Comparison of ENCODE assay signal across 8 cellular contexts in the genomic region with DNA sequence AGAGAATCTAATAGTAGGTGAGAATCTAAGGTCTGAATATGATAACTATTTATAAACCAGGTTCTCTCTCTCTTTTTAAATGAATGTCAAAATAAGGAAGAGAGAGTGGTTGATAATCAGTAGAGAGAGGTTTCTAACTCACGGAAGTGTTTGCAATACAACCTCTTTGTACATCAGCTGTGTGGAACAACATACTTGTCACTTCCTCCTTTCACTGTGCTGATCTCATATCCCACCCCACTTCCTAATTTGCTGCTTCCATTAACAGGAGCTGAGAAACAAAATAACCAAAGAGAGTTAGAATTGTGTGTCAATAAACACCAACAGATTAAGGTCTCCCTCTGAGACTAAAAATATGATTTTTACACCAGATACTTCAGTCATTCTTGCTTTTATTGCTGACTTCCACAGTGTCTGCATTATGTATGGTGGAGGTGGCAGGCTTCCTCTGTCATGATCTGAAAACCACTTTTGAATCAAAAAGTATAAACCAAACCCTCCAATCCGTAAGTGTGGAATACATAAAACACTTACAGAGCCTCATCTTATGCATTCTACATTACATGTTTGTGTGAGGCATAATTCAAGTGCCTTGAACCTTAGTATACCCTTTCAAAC. TPM values are rescaled to one million over a fixed set of nuclear protein-coding genes. Genes with fewer than 3 reads are reported as not detected.
DNase-seq lines count a peak whose midpoint lies in the region; ATAC-seq and TF ChIP-seq lines count a peak whose summit lies in the region.

No MANE protein-coding gene starts in this region.

- ATAC-seq in GM18870 (IDR thresholded peaks at IDR 0.05; ENCODE audit: unreplicated experiment) (peak; percentile 86), HG02798 (IDR thresholded peaks at IDR 0.05; ENCODE audit: poor library complexity, unreplicated experiment) (peak; percentile 74)

- H3K36me3 Mint-ChIP-seq in nephron progenitor cell (ENCODE audit: low read depth) = peaks cover 11% of the 10 kb centered on the region

- no peak for TF ChIP-seq CTCF in hepatocyte (IDR thresholded peaks at IDR 0.05; ENCODE audit: poor library complexity)
- no peak for TF ChIP-seq CTCF in nephron progenitor cell (IDR thresholded peaks at IDR 0.05)

- 79% methylated on average over 2 of the region's 2 CpGs for WGBS in hepatocyte (ENCODE audit: low lambda C conversion rate, missing lambda C conversion rate)

- no peak overlapping the region for H3K4me3 ChIP-seq in hepatocyte

- DNase-seq in OCI-M1 (lab: John Stamatoyannopoulos, UW) (peak; percentile 84), hepatocyte (ENCODE audit: low spot score) (no peak), NCI-H187 treated with DMSO at 0.1 percent for 48 hours (lab: John Stamatoyannopoulos, UW) (no peak), NCI-H1105 treated with DMSO at 0.1 percent for 48 hours (lab: John Stamatoyannopoulos, UW) (no peak), nephron progenitor cell (no peak)
- no peak for DNase-seq in NK-92 treated with Interleukin-12 subunit alpha and Interleukin-12 subunit beta, amount 100 ng/mL, for 24 hours (lab: John Stamatoyannopoulos, UW)

- no peaks in the 10 kb centered on the region for H3K9me3 Mint-ChIP-seq in nephron progenitor cell

- peaks cover 3% of the 10 kb centered on the region for H3K27me3 Mint-ChIP-seq in nephron progenitor cell (ENCODE audit: low read depth, poor library complexity)

- peak overlapping the region; percentile 77 for H3K27ac ChIP-seq in hepatocyte

- peaks cover 65% of the 10 kb centered on the region for H3K4me1 Mint-ChIP-seq in nephron progenitor cell

- H3K9me2 ChIP-seq in hepatocyte (replicated peaks; ENCODE audit: insufficient read depth) = no peaks in the 10 kb centered on the region

- H4K20me1 ChIP-seq in hepatocyte (ENCODE audit: insufficient read depth, poor library complexity, severe bottlenecking) = peaks cover 58% of the 10 kb centered on the region

- no peak overlapping the region for H3K27ac Mint-ChIP-seq in nephron progenitor cell

- H3K27me3 ChIP-seq in hepatocyte = no peaks in the 10 kb centered on the region

- no peaks in the 10 kb centered on the region for H3K9me3 ChIP-seq in hepatocyte (ENCODE audit: low read depth)

- H3K36me3 ChIP-seq in hepatocyte (replicated peaks; ENCODE audit: insufficient read depth, low read depth) = no peaks in the 10 kb centered on the region

- peaks cover 94% of the 10 kb centered on the region for H3K79me2 ChIP-seq in hepatocyte

- peaks cover 41% of the 10 kb centered on the region for H3K4me1 ChIP-seq in hepatocyte (ENCODE audit: insufficient read depth)

- peak overlapping the region; percentile 57 for H3K4me2 ChIP-seq in hepatocyte

- no peak overlapping the region for H3K4me3 Mint-ChIP-seq in nephron progenitor cell

- no peak overlapping the region for H2AFZ ChIP-seq in hepatocyte

RNA-seq across cellular contexts. Expression of gene CACUL1, which starts 25.0 kb away (rescaled TPM):
- 35.0 and 37.5 TPM in 2 replicates for total RNA-seq in hepatocyte
- 44.3 and 48.3 TPM in 2 replicates for polyA plus RNA-seq in hepatocyte
